Comparison of ENCODE assay signal across 1 cellular context in genomic region chr1:169546087-169546995, GRCh38.
A peak's percentile ranks its signal among the peaks of the same experiment; 100 is the strongest.
TF ChIP-seq lines count a peak whose summit lies in the region.

No MANE protein-coding gene starts in this region.

TF ChIP-seq in IMR-90, 13 proteins besides CTCF, POLR2A, EP300 and RAD21:
- TF ChIP-seq BHLHE40 (IDR thresholded peaks at IDR 0.05; ENCODE audit: low read depth, low read length) (peak; percentile 49; the same call in 1 of the 2 replicates), CEBPB (IDR thresholded peaks at IDR 0.05; ENCODE audit: low read depth, low read length) (peak; percentile 66; the same call in 1 of the 2 replicates), RCOR1 (IDR thresholded peaks at IDR 0.05; ENCODE audit: insufficient replicate concordance, low read length) (no peak), SMC3 (IDR thresholded peaks at IDR 0.05; ENCODE audit: low read depth, low read length) (peak; percentile 84), NFE2L2 (IDR thresholded peaks at IDR 0.05; ENCODE audit: low read depth, low read length) (no peak), RFX5 (IDR thresholded peaks at IDR 0.05; ENCODE audit: low read depth, low read length) (no peak), USF2 (IDR thresholded peaks at IDR 0.05; ENCODE audit: low read depth, low read length) (no peak), ELK1 (IDR thresholded peaks at IDR 0.05; ENCODE audit: borderline replicate concordance, low read depth, low read length) (no peak), CHD1 (IDR thresholded peaks at IDR 0.05; ENCODE audit: low read depth, low read length) (no peak), MAZ (IDR thresholded peaks at IDR 0.05; ENCODE audit: borderline replicate concordance, low read depth, low read length) (no peak), FOS (IDR thresholded peaks at IDR 0.05; ENCODE audit: low read depth, low read length) (no peak), MXI1 (IDR thresholded peaks at IDR 0.05; ENCODE audit: borderline replicate concordance, low read depth, low read length) (no peak), MAFK (IDR thresholded peaks at IDR 0.05; ENCODE audit: low read depth, low read length) (no peak)
